ENCODE assay signal across 12 cellular contexts in genomic region chr1:198018529-198018928, GRCh38.
DNase-seq lines count a peak whose midpoint lies in the region; ATAC-seq and TF ChIP-seq lines count a peak whose summit lies in the region.
"Had no signal": no experiment of that assay in that cellular context is flagged by ENCODE, and none has a peak within 500 bp of the region (broad histone marks: within the 10 kb centered on the region; RNA-seq: fewer than 3 reads in every experiment).

No MANE protein-coding gene starts in this region.

- DNase-seq in DMS53 (lab: John Stamatoyannopoulos, UW) (peak; percentile 53), DMS53 treated with DMSO at 0.1 percent for 48 hours (lab: John Stamatoyannopoulos, UW; ENCODE audit: unreplicated experiment) (no peak), LHCN-M2 (ENCODE audit: low read depth) (peak; percentile 85), cardiac fibroblast (ENCODE audit: low read depth in 2 of 2) (peak; percentile 10 to 93), non-pigmented ciliary epithelial cell (ENCODE audit: low read depth) (peak; percentile 52), Right ventricle myocardium superior (no peak)
- DNase-seq: activated effector memory CD4-positive, alpha-beta T cell treated with Interleukin-2 at 50 U/mL for 16 hours; endodermal cell; NCI-H748 treated with DMSO at 0.1 percent for 48 hours had no signal

- no peak overlapping the region for H3K4me3 ChIP-seq in cardiac fibroblast (replicated peaks in 1 of 2; ENCODE audit: low read depth in 2 of 2, low read length in 2 of 2)
- H3K4me3 ChIP-seq: skin epidermis had no signal

- intact Hi-C loops in Right ventricle myocardium superior (cut with DNase I), result no loop called here

- no peak for ATAC-seq in GM18502 (IDR thresholded peaks at IDR 0.05; ENCODE audit: poor library complexity, unreplicated experiment)
- no peak for ATAC-seq in HG03095 (IDR thresholded peaks at IDR 0.05; ENCODE audit: unreplicated experiment)
- ATAC-seq in Right ventricle myocardium superior (ENCODE audit: poor library complexity), result no peak

- TF ChIP-seq CTCF in cardiac fibroblast (IDR thresholded peaks at IDR 0.05; ENCODE audit: low read depth, low read length), result no peak

Comparison
In these comparisons a context has a peak if more than half of its experiments do, and no peak if none do; other contexts are left out.
1. DNase-seq: peak in DMS53 (single experiment), LHCN-M2 (single experiment), cardiac fibroblast (2 of 2) and non-pigmented ciliary epithelial cell (single experiment); none in DMS53 treated with DMSO at 0.1 percent for 48 hours (single experiment) and Right ventricle myocardium superior (single experiment).